In the genomic region with DNA sequence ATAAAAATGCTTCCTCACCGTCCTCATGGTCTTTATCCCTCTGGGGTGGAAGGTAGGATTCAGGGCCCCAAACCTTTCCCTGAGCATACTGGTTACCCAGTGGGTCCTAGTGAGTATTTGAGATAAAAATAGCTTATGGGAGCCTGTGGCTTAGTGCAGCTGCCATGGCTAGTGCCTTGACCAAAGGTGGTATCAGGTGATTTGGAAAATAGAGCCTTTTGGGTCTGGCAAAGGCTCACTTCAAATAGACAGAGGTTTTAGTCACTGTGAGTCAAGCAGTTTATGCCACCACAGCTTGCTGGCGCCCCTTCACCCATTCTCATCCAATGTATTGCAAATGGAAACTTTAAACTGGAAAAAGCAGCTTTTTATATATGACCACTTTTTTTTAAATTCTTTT, we compare ENCODE assay signal across 9 cellular contexts. TPM values are rescaled to one million over a fixed set of nuclear protein-coding genes. Genes with fewer than 3 reads are reported as not detected.
A peak's percentile ranks its signal among the peaks of the same experiment; 100 is the strongest.
DNase-seq lines count a peak whose midpoint lies in the region; ATAC-seq, FAIRE-seq and TF ChIP-seq lines count a peak whose summit lies in the region.
"Had no signal": no experiment of that assay in that cellular context is flagged by ENCODE, and none has a peak within 500 bp of the region (broad histone marks: within the 10 kb centered on the region; RNA-seq: fewer than 3 reads in every experiment).

No MANE protein-coding gene starts in this region.

- no peak overlapping the region for H3K14ac ChIP-seq in mesenchymal stem cell (ENCODE audit: low read length in 2 of 2)

- H3K4me1 ChIP-seq in mesenchymal stem cell (ENCODE audit: control insufficient read depth, insufficient read depth, low read depth, low read length) (peaks cover 4% of the 10 kb centered on the region), subcutaneous abdominal adipose tissue (ENCODE audit: control insufficient read depth in 5 of 5, insufficient read depth in 5 of 5, low read length in 5 of 5) (peaks cover 5 to 34% (median 15%) of the 10 kb centered on the region in 5 donors)

- no peak for TF ChIP-seq POLR2A in GM12891 (IDR thresholded peaks at IDR 0.05; ENCODE audit: low read depth, low read length)

- no peak overlapping the region for H2BK15ac ChIP-seq in mesenchymal stem cell (ENCODE audit: low read depth, poor library complexity, severe bottlenecking)

- WGBS in mesenchymal stem cell, result 85% methylated on average over 2 of the region's 2 CpGs

- H3K23ac ChIP-seq in mesenchymal stem cell (ENCODE audit: low read length in 2 of 2), result no peak overlapping the region

- H3K4me2 ChIP-seq in mesenchymal stem cell (ENCODE audit: low read length, poor library complexity, severe bottlenecking), result no peak overlapping the region

- H3K9ac ChIP-seq in mesenchymal stem cell (ENCODE audit: low read length) (peak overlapping the region; percentile 86), subcutaneous abdominal adipose tissue (ENCODE audit: low read length in 5 of 5) (peak overlapping the region in 3 of 5 donors; percentile 59 to 76 (median 63))

- no peak overlapping the region for H2AK5ac ChIP-seq in mesenchymal stem cell (ENCODE audit: low read length, severe bottlenecking)

- peak; percentile 93 for DNase-seq in LHCN-M2 (ENCODE audit: low read depth)
- DNase-seq in astrocyte of the hippocampus (ENCODE audit: low read depth, low spot score), result peak; percentile 55
- DNase-seq in mesenchymal stem cell, result peak; percentile 38
- no peak for DNase-seq in stimulated activated naive CD8-positive, alpha-beta T cell treated with anti-CD3 and anti-CD28 coated beads, Interleukin-15, Interleukin-2, amounts not matched to agents 100 U/mL and 50 U/mL, for 24 hours
- no peak for DNase-seq in NCI-H2171 (lab: John Stamatoyannopoulos, UW)
- DNase-seq in iPS-NIHi11 (ENCODE audit: low spot score), result no peak
- DNase-seq in GM12891 (ENCODE audit: insufficient read length, low spot score), result no peak
- DNase-seq: DMS 273 treated with DMSO at 0.1 percent for 48 hours had no signal

- H4K8ac ChIP-seq in mesenchymal stem cell (ENCODE audit: low read length), result no peak overlapping the region

- H3K79me1 ChIP-seq in mesenchymal stem cell (replicated peaks; ENCODE audit: low read length, poor library complexity, severe bottlenecking), result no peaks in the 10 kb centered on the region

- no peaks in the 10 kb centered on the region for H3K27me3 ChIP-seq in mesenchymal stem cell (ENCODE audit: control insufficient read depth in 1 of 2, insufficient read depth in 1 of 2, low read length in 2 of 2)
- H3K27me3 ChIP-seq in subcutaneous abdominal adipose tissue (ENCODE audit: control insufficient read depth in 5 of 5, insufficient read depth in 4 of 5, low read length in 5 of 5), result no peaks in the 10 kb centered on the region

- no peak overlapping the region for H2AFZ ChIP-seq in mesenchymal stem cell (ENCODE audit: low read depth, low read length)

- H3K27ac ChIP-seq in mesenchymal stem cell (ENCODE audit: low read length, poor library complexity, severe bottlenecking) (no peak overlapping the region), subcutaneous abdominal adipose tissue (ENCODE audit: low read depth, low read length) (no peak overlapping the region)

- peak overlapping the region; percentile 15 to 87 for H3K18ac ChIP-seq in mesenchymal stem cell (ENCODE audit: low read depth in 1 of 2, low read length in 2 of 2)

- H3K36me3 ChIP-seq in mesenchymal stem cell (ENCODE audit: control insufficient read depth in 1 of 2, insufficient read depth in 2 of 2, low read depth in 1 of 2, low read length in 2 of 2) (no peaks in the 10 kb centered on the region), subcutaneous abdominal adipose tissue (ENCODE audit: control insufficient read depth in 5 of 5, insufficient read depth in 5 of 5, low read length in 5 of 5) (no peaks in the 10 kb centered on the region)

- H2BK120ac ChIP-seq in mesenchymal stem cell (ENCODE audit: low read depth, low read length), result peak overlapping the region; percentile 42

- FAIRE-seq in GM12891 (lab: Jason Lieb, UNC), result no peak

- no peak overlapping the region for H3K4ac ChIP-seq in mesenchymal stem cell (ENCODE audit: low read depth in 1 of 2, low read length in 2 of 2)

- H4K91ac ChIP-seq in mesenchymal stem cell (ENCODE audit: low read length), result no peak overlapping the region

- H3K9me3 ChIP-seq in mesenchymal stem cell (ENCODE audit: control insufficient read depth, low read length), result no peaks in the 10 kb centered on the region
- H3K9me3 ChIP-seq in subcutaneous abdominal adipose tissue (ENCODE audit: control insufficient read depth in 5 of 5, low read length in 5 of 5), result no peaks in the 10 kb centered on the region

- no peak for ATAC-seq in stimulated activated naive CD8-positive, alpha-beta T cell treated with anti-CD3 and anti-CD28 coated beads, Interleukin-15, Interleukin-2, amounts not matched to agents 100 U/mL and 50 U/mL, for 24 hours

- peak overlapping the region in 1 of 2 experiments; percentile 75 for H2BK12ac ChIP-seq in mesenchymal stem cell (ENCODE audit: low read length in 2 of 2)

- H2BK5ac ChIP-seq in mesenchymal stem cell (ENCODE audit: low read depth, low read length, poor library complexity, severe bottlenecking), result no peak overlapping the region

- H3K4me3 ChIP-seq in mesenchymal stem cell (ENCODE audit: insufficient read depth in 1 of 2, low read depth in 1 of 2, low read length in 2 of 2) (peak overlapping the region in 1 of 2 experiments; percentile 57), subcutaneous abdominal adipose tissue (ENCODE audit: low read depth in 1 of 5, low read length in 5 of 5) (peak overlapping the region in 1 of 5 donors; percentile 60)

TF ChIP-seq in GM12891, 5 proteins besides CTCF, POLR2A, EP300 and RAD21:
- TF ChIP-seq TAF1 (IDR thresholded peaks at IDR 0.05; ENCODE audit: low read depth, low read length), result no peak
- no peak for TF ChIP-seq PAX5 (IDR thresholded peaks at IDR 0.05; ENCODE audit: insufficient read depth, low read length, severe bottlenecking)
- no peak for TF ChIP-seq POLR2AphosphoS5 (IDR thresholded peaks at IDR 0.05; ENCODE audit: low read depth, low read length)
- TF ChIP-seq SPI1 (IDR thresholded peaks at IDR 0.05; ENCODE audit: low read depth, low read length), result no peak
- no peak for TF ChIP-seq POU2F2 (IDR thresholded peaks at IDR 0.05; ENCODE audit: low read depth, low read length)

RNA-seq across cellular contexts. Expression of a gene that starts 30.4 kb away (rescaled TPM):
- 614 and 683 TPM in 2 replicates for total RNA-seq in LHCN-M2 (2014; rRNA removed)
- polyA plus RNA-seq in LHCN-M2 (2012), result 228 TPM
- 1,126 TPM for polyA plus RNA-seq in mesenchymal stem cell (2013, experiment 1 of 2)
- polyA plus RNA-seq in mesenchymal stem cell (2013, experiment 2 of 2), result 1,146 TPM
- 0.73 TPM for polyA plus RNA-seq in GM12891 (2012; ENCODE audit: low read depth, missing spikeins)

RNA-seq across cellular contexts. Expression of a gene that starts 56.6 kb away (rescaled TPM):
- total RNA-seq in LHCN-M2 (2014; rRNA removed), result 147 and 163 TPM in 2 replicates
- polyA plus RNA-seq in LHCN-M2 (2012), result 124 TPM
- polyA plus RNA-seq in mesenchymal stem cell (2013, experiment 1 of 2), result 216 TPM
- 211 TPM for polyA plus RNA-seq in mesenchymal stem cell (2013, experiment 2 of 2)
- 8.7 TPM for polyA plus RNA-seq in GM12891 (2012; ENCODE audit: low read depth, missing spikeins)

Comparison
In these comparisons a context has a peak if more than half of its experiments do, and no peak if none do; other contexts are left out.
1. DNase-seq: peak in LHCN-M2 (single experiment), astrocyte of the hippocampus (single experiment) and mesenchymal stem cell (single experiment); none in stimulated activated naive CD8-positive, alpha-beta T cell treated with anti-CD3 and anti-CD28 coated beads, Interleukin-15, Interleukin-2, amounts not matched to agents 100 U/mL and 50 U/mL, for 24 hours (single experiment), NCI-H2171 (single experiment), iPS-NIHi11 (single experiment) and GM12891 (single experiment).